Comparison of ENCODE assay signal across 1 cellular context in the genomic region with DNA sequence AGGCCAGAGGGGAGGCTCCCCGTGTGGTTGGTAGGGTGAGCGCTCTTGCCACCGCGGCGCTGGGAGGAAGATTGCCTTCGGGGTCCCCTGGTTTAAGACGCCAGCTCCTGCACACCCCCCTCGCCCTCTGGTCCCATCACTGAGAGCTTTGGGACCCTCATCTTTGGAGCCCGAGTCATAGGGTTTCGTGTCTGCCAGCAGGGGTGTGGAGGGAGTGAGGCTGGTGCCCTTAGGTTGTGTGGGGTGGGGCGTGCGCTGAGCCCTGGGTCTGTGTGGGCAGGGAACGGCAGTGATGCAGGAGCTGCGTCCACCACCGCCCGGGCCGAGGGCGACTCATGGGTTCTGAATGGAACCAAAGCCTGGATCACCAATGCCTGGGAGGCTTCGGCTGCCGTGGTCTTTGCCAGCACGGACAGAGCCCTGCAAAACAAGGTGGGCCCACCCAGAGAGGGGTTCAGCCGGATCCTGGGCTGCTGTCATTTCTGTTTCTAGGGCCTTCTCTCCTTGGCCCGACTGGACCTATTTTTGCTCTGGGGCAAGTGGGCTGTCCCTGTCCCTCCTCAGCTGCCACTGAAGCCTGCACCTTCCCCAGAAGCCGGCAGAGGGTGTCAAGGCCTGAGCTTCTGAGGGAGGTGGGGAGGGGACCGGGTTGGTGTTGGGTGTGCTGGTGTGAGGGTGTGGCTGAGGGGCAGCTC.
TF ChIP-seq lines count a peak whose summit lies in the region.

No MANE protein-coding gene starts in this region.

TF ChIP-seq in A549, 52 proteins besides CTCF, POLR2A, EP300 and RAD21:
- TF ChIP-seq FOSL2 (IDR thresholded peaks at IDR 0.05) (no peak), FOSL2 (CRISPR knock-in tag; IDR thresholded peaks at IDR 0.05) (no peak), NR3C1 (IDR thresholded peaks at IDR 0.05) (no peak), CBX2 (IDR thresholded peaks at IDR 0.05; ENCODE audit: borderline replicate concordance, low read depth) (no peak), HOXB13 (CRISPR knock-in tag; IDR thresholded peaks at IDR 0.05; ENCODE audit: low read depth) (no peak), JUN (IDR thresholded peaks at IDR 0.05) (no peak), ESRRA (IDR thresholded peaks at IDR 0.05; ENCODE audit: borderline replicate concordance, low read length) (no peak), ZFP36 (IDR thresholded peaks at IDR 0.05; ENCODE audit: borderline replicate concordance, partially characterized antibody) (no peak), JUNB (IDR thresholded peaks at IDR 0.05) (no peak), CBX8 (IDR thresholded peaks at IDR 0.05) (no peak), EHF (CRISPR knock-in tag; IDR thresholded peaks at IDR 0.05) (no peak), FOSB (CRISPR knock-in tag; IDR thresholded peaks at IDR 0.05) (no peak)
- TF ChIP-seq, protein P1, sequence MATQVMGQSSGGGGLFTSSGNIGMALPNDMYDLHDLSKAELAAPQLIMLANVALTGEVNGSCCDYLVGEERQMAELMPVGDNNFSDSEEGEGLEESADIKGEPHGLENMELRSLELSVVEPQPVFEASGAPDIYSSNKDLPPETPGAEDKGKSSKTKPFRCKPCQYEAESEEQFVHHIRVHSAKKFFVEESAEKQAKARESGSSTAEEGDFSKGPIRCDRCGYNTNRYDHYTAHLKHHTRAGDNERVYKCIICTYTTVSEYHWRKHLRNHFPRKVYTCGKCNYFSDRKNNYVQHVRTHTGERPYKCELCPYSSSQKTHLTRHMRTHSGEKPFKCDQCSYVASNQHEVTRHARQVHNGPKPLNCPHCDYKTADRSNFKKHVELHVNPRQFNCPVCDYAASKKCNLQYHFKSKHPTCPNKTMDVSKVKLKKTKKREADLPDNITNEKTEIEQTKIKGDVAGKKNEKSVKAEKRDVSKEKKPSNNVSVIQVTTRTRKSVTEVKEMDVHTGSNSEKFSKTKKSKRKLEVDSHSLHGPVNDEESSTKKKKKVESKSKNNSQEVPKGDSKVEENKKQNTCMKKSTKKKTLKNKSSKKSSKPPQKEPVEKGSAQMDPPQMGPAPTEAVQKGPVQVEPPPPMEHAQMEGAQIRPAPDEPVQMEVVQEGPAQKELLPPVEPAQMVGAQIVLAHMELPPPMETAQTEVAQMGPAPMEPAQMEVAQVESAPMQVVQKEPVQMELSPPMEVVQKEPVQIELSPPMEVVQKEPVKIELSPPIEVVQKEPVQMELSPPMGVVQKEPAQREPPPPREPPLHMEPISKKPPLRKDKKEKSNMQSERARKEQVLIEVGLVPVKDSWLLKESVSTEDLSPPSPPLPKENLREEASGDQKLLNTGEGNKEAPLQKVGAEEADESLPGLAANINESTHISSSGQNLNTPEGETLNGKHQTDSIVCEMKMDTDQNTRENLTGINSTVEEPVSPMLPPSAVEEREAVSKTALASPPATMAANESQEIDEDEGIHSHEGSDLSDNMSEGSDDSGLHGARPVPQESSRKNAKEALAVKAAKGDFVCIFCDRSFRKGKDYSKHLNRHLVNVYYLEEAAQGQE (IDR thresholded peaks at IDR 0.05) = no peak
- TF ChIP-seq, protein P2, sequence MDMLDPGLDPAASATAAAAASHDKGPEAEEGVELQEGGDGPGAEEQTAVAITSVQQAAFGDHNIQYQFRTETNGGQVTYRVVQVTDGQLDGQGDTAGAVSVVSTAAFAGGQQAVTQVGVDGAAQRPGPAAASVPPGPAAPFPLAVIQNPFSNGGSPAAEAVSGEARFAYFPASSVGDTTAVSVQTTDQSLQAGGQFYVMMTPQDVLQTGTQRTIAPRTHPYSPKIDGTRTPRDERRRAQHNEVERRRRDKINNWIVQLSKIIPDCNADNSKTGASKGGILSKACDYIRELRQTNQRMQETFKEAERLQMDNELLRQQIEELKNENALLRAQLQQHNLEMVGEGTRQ (IDR thresholded peaks at IDR 0.05) = no peak
- TF ChIP-seq, protein P3, sequence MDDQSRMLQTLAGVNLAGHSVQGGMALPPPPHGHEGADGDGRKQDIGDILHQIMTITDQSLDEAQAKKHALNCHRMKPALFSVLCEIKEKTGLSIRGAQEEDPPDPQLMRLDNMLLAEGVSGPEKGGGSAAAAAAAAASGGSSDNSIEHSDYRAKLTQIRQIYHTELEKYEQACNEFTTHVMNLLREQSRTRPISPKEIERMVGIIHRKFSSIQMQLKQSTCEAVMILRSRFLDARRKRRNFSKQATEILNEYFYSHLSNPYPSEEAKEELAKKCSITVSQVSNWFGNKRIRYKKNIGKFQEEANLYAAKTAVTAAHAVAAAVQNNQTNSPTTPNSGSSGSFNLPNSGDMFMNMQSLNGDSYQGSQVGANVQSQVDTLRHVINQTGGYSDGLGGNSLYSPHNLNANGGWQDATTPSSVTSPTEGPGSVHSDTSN (IDR thresholded peaks at IDR 0.05) = no peak
